ENCODE assay signal across 21 cellular contexts in genomic region chr10:118918689-118919088, GRCh38.
"Had no signal": no experiment of that assay in that cellular context is flagged by ENCODE, and none has a peak within 500 bp of the region (broad histone marks: within the 10 kb centered on the region; RNA-seq: fewer than 3 reads in every experiment).

No MANE protein-coding gene starts in this region.

- H3K36me3 ChIP-seq: gastroesophageal sphincter, right lobe of liver, suprapubic skin had no signal

- H3K9me3 Mint-ChIP-seq: activated CD4-positive, alpha-beta T cell treated with anti-CD3 and anti-CD28 coated beads, Interleukin-2, amount 10 ng/mL, durations not matched to agents 7 days and 5 days; activated naive CD4-positive, alpha-beta T cell treated with anti-CD3 and anti-CD28 coated beads for 36 hours; activated T-cell treated with anti-CD3 and anti-CD28 coated beads, Interleukin-2, amount 50 U/mL, for 4 hours; endodermal cell; memory B cell; stimulated activated naive CD8-positive, alpha-beta T cell treated with anti-CD3 and anti-CD28 coated beads, Interleukin-15, amount 100 ng/mL, for 72 hours had no signal

- H3K27ac Mint-ChIP-seq: activated CD4-positive, alpha-beta T cell treated with anti-CD3 and anti-CD28 coated beads, Interleukin-2, amount 10 ng/mL, durations not matched to agents 7 days and 5 days; activated naive CD4-positive, alpha-beta T cell treated with anti-CD3 and anti-CD28 coated beads for 36 hours; endodermal cell; memory B cell; stimulated activated naive CD8-positive, alpha-beta T cell treated with anti-CD3 and anti-CD28 coated beads, Interleukin-15, amount 100 ng/mL, for 72 hours had no signal

- H3K9me3 ChIP-seq: body of pancreas, gastroesophageal sphincter, psoas muscle, right lobe of liver, suprapubic skin had no signal

- H3K4me1 ChIP-seq: body of pancreas, gastroesophageal sphincter, psoas muscle, right lobe of liver, suprapubic skin had no signal

- ATAC-seq: activated CD4-positive, CD25-positive, alpha-beta regulatory T cell treated with anti-CD3 and anti-CD28 coated beads, Interleukin-2, amount 50 U/mL, for 24 hours; activated T-cell treated with anti-CD3 and anti-CD28 coated beads, Interleukin-2, amount 50 U/mL, for 4 hours; body of pancreas; gastroesophageal sphincter; psoas muscle; right lobe of liver; stimulated activated naive CD8-positive, alpha-beta T cell treated with anti-CD3 and anti-CD28 coated beads, Interleukin-15, amount 100 ng/mL, for 72 hours had no signal

- H3K27me3 ChIP-seq: body of pancreas, gastroesophageal sphincter, hepatocyte, right lobe of liver, suprapubic skin had no signal

- H3K36me3 Mint-ChIP-seq: memory B cell had no signal

- H3K4me3 ChIP-seq: body of pancreas, dorsolateral prefrontal cortex, gastroesophageal sphincter, hepatocyte, psoas muscle, right lobe of liver, suprapubic skin had no signal

- DNase-seq: activated CD4-positive, alpha-beta T cell treated with anti-CD3 and anti-CD28 coated beads, Interleukin-2, amount 10 ng/mL, durations not matched to agents 7 days and 5 days; activated CD8-positive, alpha-beta memory T cell treated with anti-CD3 and anti-CD28 coated beads, Interleukin-2, amount 50 U/mL, for 4 hours; activated naive CD4-positive, alpha-beta T cell treated with anti-CD3 and anti-CD28 coated beads for 36 hours; activated T-cell treated with anti-CD3 and anti-CD28 coated beads, Interleukin-2, amount 50 U/mL, for 4 hours; body of pancreas; caudate nucleus; dorsolateral prefrontal cortex; endodermal cell; psoas muscle; right lobe of liver; small intestine; stimulated activated CD4-positive, alpha-beta T cell treated with anti-CD3 and anti-CD28 coated beads, Interleukin-15, amount 100 ng/mL, for 24 hours; stimulated activated CD4-positive, alpha-beta T cell treated with anti-CD3 and anti-CD28 coated beads, Interleukin-4, amount 100 ng/mL, for 1 hour; stimulated activated naive CD8-positive, alpha-beta T cell treated with anti-CD3 and anti-CD28 coated beads, Interleukin-15, amount 100 ng/mL, for 72 hours; T1000; trophoblast cell had no signal

- H3K4me2 ChIP-seq: hepatocyte had no signal

- H3K79me2 ChIP-seq: hepatocyte had no signal

- H3K4me1 Mint-ChIP-seq: activated CD4-positive, alpha-beta T cell treated with anti-CD3 and anti-CD28 coated beads, Interleukin-2, amount 10 ng/mL, durations not matched to agents 7 days and 5 days; memory B cell; stimulated activated naive CD8-positive, alpha-beta T cell treated with anti-CD3 and anti-CD28 coated beads, Interleukin-15, amount 100 ng/mL, for 72 hours had no signal

- H2AFZ ChIP-seq: hepatocyte had no signal

- H3K4me3 Mint-ChIP-seq: activated CD4-positive, alpha-beta T cell treated with anti-CD3 and anti-CD28 coated beads, Interleukin-2, amount 10 ng/mL, durations not matched to agents 7 days and 5 days; activated naive CD4-positive, alpha-beta T cell treated with anti-CD3 and anti-CD28 coated beads for 36 hours; activated T-cell treated with anti-CD3 and anti-CD28 coated beads, Interleukin-2, amount 50 U/mL, for 4 hours; endodermal cell; memory B cell; stimulated activated naive CD8-positive, alpha-beta T cell treated with anti-CD3 and anti-CD28 coated beads, Interleukin-15, amount 100 ng/mL, for 72 hours had no signal

- H3K27ac ChIP-seq: body of pancreas, dorsolateral prefrontal cortex, gastroesophageal sphincter, hepatocyte, psoas muscle, right lobe of liver, suprapubic skin had no signal

- FAIRE-seq: small intestine had no signal
